33 cellular contexts compared by ENCODE assay signal in genomic region chr15:74243431-74243830, GRCh38. TPM values are rescaled to one million over a fixed set of nuclear protein-coding genes. Genes with fewer than 3 reads are reported as not detected.
DNase-seq lines count a peak whose midpoint lies in the region; FAIRE-seq and TF ChIP-seq lines count a peak whose summit lies in the region.
"Had no signal": no experiment of that assay in that cellular context is flagged by ENCODE, and none has a peak within 500 bp of the region (broad histone marks: within the 10 kb centered on the region; RNA-seq: fewer than 3 reads in every experiment).

No MANE protein-coding gene starts in this region.

- no peak overlapping the region for H3K23ac ChIP-seq in mesendoderm (ENCODE audit: low read length)

- peak; percentile 27 for DNase-seq in NCI-H1092 treated with DMSO at 0.1 percent for 48 hours (lab: John Stamatoyannopoulos, UW)
- DNase-seq in NCI-H1092 (lab: John Stamatoyannopoulos, UW): no peak
- no peak for DNase-seq in H54 (ENCODE audit: insufficient read length, low spot score)
- DNase-seq in NCI-H510A (lab: John Stamatoyannopoulos, UW): peak; percentile 67
- no peak for DNase-seq in mesendoderm
- DNase-seq in effector CD8-positive, alpha-beta T cell (lab: John Stamatoyannopoulos, UW): no peak
- DNase-seq in activated naive CD8-positive, alpha-beta T cell treated with anti-CD3 and anti-CD28 coated beads for 36 hours: no peak
- no peak for DNase-seq in MV-4-11 (lab: John Stamatoyannopoulos, UW)
- DNase-seq: activated CD4-positive, alpha-beta T cell treated with anti-CD3 and anti-CD28 coated beads, Interleukin-2, amount 10 ng/mL, durations not matched to agents 7 days and 5 days; activated naive CD4-positive, alpha-beta T cell; activated T-cell treated with anti-CD3 and anti-CD28 coated beads, Interleukin-2, amount 50 U/mL, for 48 hours; AML-193; body of pancreas; CD4-positive, alpha-beta memory T cell; DMS 273 treated with DMSO at 0.1 percent for 48 hours; GF-D8; KBM-7; left ventricle myocardium inferior; NCI-H146; nucleus accumbens; Peyer's patch; psoas muscle; SIG-M5; stimulated activated CD4-positive, alpha-beta T cell treated with anti-CD3 and anti-CD28 coated beads, Interleukin-15, amount 100 ng/mL, for 24 hours; stimulated activated naive CD4-positive, alpha-beta T cell had no signal

- H3K56ac ChIP-seq in mesendoderm (ENCODE audit: low read length): no peak overlapping the region

- H2BK5ac ChIP-seq in mesendoderm (ENCODE audit: low read length): no peak overlapping the region

- no CpG with 5 or more reads among the region's 7 CpGs for whole genome bisulfite sequencing in mesendoderm (ENCODE audit: extremely low coverage, insufficient coverage, low lambda C conversion rate)

- no peak overlapping the region for H2BK15ac ChIP-seq in mesendoderm (replicated peaks; ENCODE audit: low read depth)

- H3K18ac ChIP-seq in mesendoderm (ENCODE audit: low read length): no peak overlapping the region

- H3K36me3 ChIP-seq in mesendoderm (ENCODE audit: control insufficient read depth, insufficient read depth, low read length): no peaks in the 10 kb centered on the region
- H3K36me3 ChIP-seq: left ventricle myocardium inferior, Peyer's patch, suprapubic skin had no signal

- peaks cover 35% of the 10 kb centered on the region for H3K4me1 ChIP-seq in mesendoderm (ENCODE audit: control insufficient read depth, low read depth, low read length)

- H3K36me3 Mint-ChIP-seq in activated naive CD8-positive, alpha-beta T cell treated with anti-CD3 and anti-CD28 coated beads for 36 hours: no peaks in the 10 kb centered on the region
- H3K36me3 Mint-ChIP-seq: CD4-positive, alpha-beta memory T cell; WTC11 had no signal

- peak overlapping the region; percentile 35 for H2AK5ac ChIP-seq in mesendoderm (ENCODE audit: low read length)

- no peak overlapping the region for H3K4me2 ChIP-seq in mesendoderm (ENCODE audit: low read length)

- no peak overlapping the region for H4K5ac ChIP-seq in mesendoderm (ENCODE audit: low read length)

- H3K79me1 ChIP-seq in mesendoderm (ENCODE audit: low read length): no peaks in the 10 kb centered on the region

- H3K4me1 Mint-ChIP-seq in activated naive CD8-positive, alpha-beta T cell treated with anti-CD3 and anti-CD28 coated beads for 36 hours: peaks cover 13% of the 10 kb centered on the region

- no peak overlapping the region for H4K8ac ChIP-seq in mesendoderm (ENCODE audit: low read depth, low read length)

- H3K79me2 ChIP-seq in mesendoderm (ENCODE audit: control insufficient read depth, insufficient read depth, low read length): no peaks in the 10 kb centered on the region

- no peak overlapping the region for H3K4ac ChIP-seq in mesendoderm (ENCODE audit: low read depth, low read length)

- peaks cover 36% of the 10 kb centered on the region for H3K27me3 Mint-ChIP-seq in activated naive CD8-positive, alpha-beta T cell treated with anti-CD3 and anti-CD28 coated beads for 36 hours

- no peaks in the 10 kb centered on the region for H3K9me3 Mint-ChIP-seq in activated naive CD8-positive, alpha-beta T cell treated with anti-CD3 and anti-CD28 coated beads for 36 hours
- H3K9me3 Mint-ChIP-seq: activated CD4-positive, alpha-beta T cell treated with anti-CD3 and anti-CD28 coated beads, Interleukin-2, amount 10 ng/mL, durations not matched to agents 7 days and 5 days; CD4-positive, alpha-beta memory T cell; WTC11 had no signal

- H3K9ac ChIP-seq in mesendoderm (ENCODE audit: low read length): no peak overlapping the region

- no peak overlapping the region for H3K4me3 Mint-ChIP-seq in activated naive CD8-positive, alpha-beta T cell treated with anti-CD3 and anti-CD28 coated beads for 36 hours
- H3K4me3 Mint-ChIP-seq: activated CD4-positive, alpha-beta T cell treated with anti-CD3 and anti-CD28 coated beads, Interleukin-2, amount 10 ng/mL, durations not matched to agents 7 days and 5 days; CD4-positive, alpha-beta memory T cell; WTC11 had no signal

- no peak for FAIRE-seq in H54 (lab: Jason Lieb, UNC)
- FAIRE-seq: endothelial cell of umbilical vein had no signal

- H3K27ac Mint-ChIP-seq in activated naive CD8-positive, alpha-beta T cell treated with anti-CD3 and anti-CD28 coated beads for 36 hours: no peak overlapping the region
- H3K27ac Mint-ChIP-seq: activated CD4-positive, alpha-beta T cell treated with anti-CD3 and anti-CD28 coated beads, Interleukin-2, amount 10 ng/mL, durations not matched to agents 7 days and 5 days; CD4-positive, alpha-beta memory T cell; WTC11 had no signal

- H3K27me3 ChIP-seq in mesendoderm (ENCODE audit: insufficient read depth, low read length, poor library complexity): no peaks in the 10 kb centered on the region
- H3K27me3 ChIP-seq: Peyer's patch had no signal

- H3K27ac ChIP-seq in mesendoderm (ENCODE audit: low read depth, low read length): no peak overlapping the region
- H3K27ac ChIP-seq: body of pancreas, Peyer's patch, psoas muscle, suprapubic skin had no signal

- no peak overlapping the region for H3K4me3 ChIP-seq in mesendoderm (ENCODE audit: low read length)
- H3K4me3 ChIP-seq: body of pancreas, left ventricle myocardium inferior, Peyer's patch, psoas muscle, suprapubic skin had no signal

- no peak overlapping the region for H2BK120ac ChIP-seq in mesendoderm (ENCODE audit: low read depth, low read length)

- 0 out of 2 replicates have a peak, but pooled peaks have one; percentile 6 for TF ChIP-seq POLR2A in H54 (IDR thresholded peaks at IDR 0.05; ENCODE audit: low read depth, low read length)

RNA-seq across cellular contexts. Expression of gene CCDC33, which starts 7.3 kb away (rescaled TPM):
- polyA plus RNA-seq in mesendoderm (2013, experiment 1 of 2): 1.7 TPM
- polyA plus RNA-seq in mesendoderm (2013, experiment 2 of 2): 1.6 TPM
- total RNA-seq in activated naive CD8-positive, alpha-beta T cell treated with anti-CD3 and anti-CD28 coated beads for 36 hours: under 1 TPM in 1 of 2 experiments, not detected in 1; 0.20 TPM
- total RNA-seq: A172; activated CD4-positive, alpha-beta T cell treated with anti-CD3 and anti-CD28 coated beads, Interleukin-2, amount 10 ng/mL, durations not matched to agents 7 days and 5 days; body of pancreas; CD4-positive, alpha-beta memory T cell; endothelial cell of umbilical vein; glomerular endothelial cell; HT1080; MCF 10A; NCI-H460; psoas muscle had no signal
- polyA plus RNA-seq: CD4-positive, alpha-beta memory T cell; endothelial cell of umbilical vein had no signal

RNA-seq across cellular contexts. Expression of gene STRA6, which starts 40.8 kb away (rescaled TPM):
- 4.4 TPM for polyA plus RNA-seq in mesendoderm (2013, experiment 1 of 2)
- polyA plus RNA-seq in mesendoderm (2013, experiment 2 of 2): 4.5 TPM
- under 1 TPM; 0.25 to 0.28 TPM for total RNA-seq in activated naive CD8-positive, alpha-beta T cell treated with anti-CD3 and anti-CD28 coated beads for 36 hours
- total RNA-seq: activated CD4-positive, alpha-beta T cell treated with anti-CD3 and anti-CD28 coated beads, Interleukin-2, amount 10 ng/mL, durations not matched to agents 7 days and 5 days; body of pancreas; CD4-positive, alpha-beta memory T cell; endothelial cell of umbilical vein; HT1080; left ventricle myocardium inferior; MCF 10A; psoas muscle had no signal
- polyA plus RNA-seq: CD4-positive, alpha-beta memory T cell; endothelial cell of umbilical vein had no signal

Comparison
In these comparisons a context has a peak if more than half of its experiments do, and no peak if none do; other contexts are left out.
1. DNase-seq: peak in NCI-H1092 treated with DMSO at 0.1 percent for 48 hours (single experiment) and NCI-H510A (single experiment); none in NCI-H1092 (single experiment), H54 (single experiment), mesendoderm (single experiment), effector CD8-positive, alpha-beta T cell (single experiment), activated naive CD8-positive, alpha-beta T cell treated with anti-CD3 and anti-CD28 coated beads for 36 hours (single experiment) and MV-4-11 (single experiment).